ENCODE assay signal across 8 cellular contexts in genomic region chr2:70086838-70087702, GRCh38. TPM values are rescaled to one million over a fixed set of nuclear protein-coding genes. Genes with fewer than 3 reads are reported as not detected.
DNase-seq lines count a peak whose midpoint lies in the region; ATAC-seq, FAIRE-seq and TF ChIP-seq lines count a peak whose summit lies in the region.

TSS of gene PCBP1 (plus strand) at chr2:70087477. CDS start at chr2:70087744, 267 bp downstream.

- peak within 1 kb of the TSS; percentile 100 for H3K27ac Mint-ChIP-seq in activated B cell treated with CpG ODN at 0.5 μM for 24 hours

- H3K27me3 ChIP-seq in AG04450 (ENCODE audit: control insufficient read depth, insufficient read depth, low read length) (no peaks in the 10 kb centered on the region), bronchial epithelial cell (ENCODE audit: control insufficient read depth, insufficient read depth, low read length) (no peaks in the 10 kb centered on the region), small intestine (ENCODE audit: control insufficient read depth in 2 of 2, insufficient read depth in 2 of 2, low read length in 2 of 2) (no peaks in the 10 kb centered on the region)

- peaks cover 55% of the 10 kb centered on the region for H3K36me3 Mint-ChIP-seq in activated B cell treated with CpG ODN at 0.5 μM for 24 hours (ENCODE audit: low read depth)

- H3K4me3 ChIP-seq in AG04450 (ENCODE audit: low read depth, low read length) (peak within 1 kb of the TSS; percentile 97), bronchial epithelial cell (ENCODE audit: low read depth, low read length) (peak within 1 kb of the TSS; percentile 80), small intestine (ENCODE audit: low read depth in 1 of 2, low read length in 2 of 2) (peak within 1 kb of the TSS; percentile 87 to 90)

- ATAC-seq in GM19025 (IDR thresholded peaks at IDR 0.05; ENCODE audit: low read depth, unreplicated experiment) (peak; percentile 29), HG03280 (IDR thresholded peaks at IDR 0.05; ENCODE audit: unreplicated experiment) (peak; percentile 38), activated B cell treated with CpG ODN at 0.5 μM for 24 hours (ENCODE audit: low read depth) (peak; percentile 54)

- intact Hi-C loops in activated B cell treated with CpG ODN at 0.5 μM for 24 hours (cut with micrococcal nuclease) = loop anchor here (1.0 to 2.0 kb wide), 7 partner anchors 8 to 206 kb away; partner anchors contain the start of genes C2orf42, SNRPG and TIA1

- no peaks in the 10 kb centered on the region for H3K9me3 Mint-ChIP-seq in activated B cell treated with CpG ODN at 0.5 μM for 24 hours

- TF ChIP-seq CTCF in AG04450 (IDR thresholded peaks at IDR 0.05; ENCODE audit: low read depth, low read length) = no peak
- TF ChIP-seq CTCF in activated B cell treated with CpG ODN at 0.5 μM for 24 hours (IDR thresholded peaks at IDR 0.05) = no peak
- no peak for TF ChIP-seq CTCF in bronchial epithelial cell (IDR thresholded peaks at IDR 0.05; ENCODE audit: insufficient read depth, low read length, severe bottlenecking)

- no peaks in the 10 kb centered on the region for H3K27me3 Mint-ChIP-seq in activated B cell treated with CpG ODN at 0.5 μM for 24 hours

- H3K27ac ChIP-seq in AG04450 (ENCODE audit: low read depth, low read length) (peak within 1 kb of the TSS; percentile 100), small intestine (ENCODE audit: low read depth in 1 of 2, low read length in 1 of 2) (peak within 1 kb of the TSS; percentile 99 to 100)

- CTCF ChIA-PET in AG04450 (lab: Charles Lee) = no interaction called here
- CTCF ChIA-PET in activated B cell treated with CpG ODN at 0.5 μM for 24 hours (lab: Charles Lee) = interaction anchor here (0.6 to 3.9 kb wide), 4 partner anchors 11 to 173 kb away, joined by 3 to 17 read pairs (median 6); partner anchors contain the start of gene MXD1

- DNase-seq in AG04450 (ENCODE audit: low read depth, low spot score) (peak; percentile 85), NCI-H446 (lab: John Stamatoyannopoulos, UW) (peak; percentile 91 to 95), activated B cell treated with CpG ODN at 0.5 μM for 24 hours (peak; percentile 96), bronchial epithelial cell (ENCODE audit: low read depth) (peak; percentile 80), iPS-NIHi7 (ENCODE audit: extremely low spot score) (peak; percentile 87), small intestine (peak; percentile 91)

- H3K4me1 ChIP-seq in small intestine (ENCODE audit: control insufficient read depth in 2 of 2, insufficient read depth in 1 of 2, low read depth in 1 of 2, low read length in 1 of 2) = peaks cover 3 to 10% of the 10 kb centered on the region in 2 donors

- POLR2A ChIA-PET in AG04450 (lab: Yijun Ruan, JAX) (interaction anchor here (0.7 to 3.7 kb wide), 8 partner anchors 37 to 173 kb away, joined by 3 to 29 read pairs (median 8); partner anchors contain the start of genes C2orf42 and MXD1), activated B cell treated with CpG ODN at 0.5 μM for 24 hours (lab: Charles Lee) (interaction anchor here (0.6 to 30.7 kb wide), 10 partner anchors 8 to 206 kb away, joined by 4 to 976 read pairs (median 102); partner anchors contain the start of genes C2orf42, MXD1 and SNRPG)

- H3K9me3 ChIP-seq in AG04450 (ENCODE audit: control insufficient read depth, insufficient read depth, low read length) (peaks cover 3% of the 10 kb centered on the region; the same call in 1 of the 2 replicates), small intestine (ENCODE audit: control insufficient read depth, low read depth) (no peaks in the 10 kb centered on the region)

- peaks cover 5% of the 10 kb centered on the region for H3K36me3 ChIP-seq in bronchial epithelial cell (ENCODE audit: control insufficient read depth, insufficient read depth, low read length)
- peaks cover 0 to 6% of the 10 kb centered on the region in 2 donors for H3K36me3 ChIP-seq in small intestine (ENCODE audit: control insufficient read depth in 2 of 2, insufficient read depth in 2 of 2, low read length in 2 of 2)

- H3K4me1 Mint-ChIP-seq in activated B cell treated with CpG ODN at 0.5 μM for 24 hours = peaks cover 70% of the 10 kb centered on the region

- 0 to 1% (median 0%) methylated on average over 49 to 94 of the region's 94 CpGs for WGBS in small intestine, 3 donors

- peak within 1 kb of the TSS; percentile 96 for H3K4me3 Mint-ChIP-seq in activated B cell treated with CpG ODN at 0.5 μM for 24 hours

- FAIRE-seq in bronchial epithelial cell (lab: Jason Lieb, UNC) (no peak), small intestine (lab: Jason Lieb, UNC) (no peak)

RNA-seq across cellular contexts. Expression of gene PCBP1, which starts in this region (rescaled TPM):
- polyA plus RNA-seq in AG04450 (2011; rRNA removed) (63.8 and 91.3 TPM in 2 replicates), small intestine (100 to 1,000 TPM; 247 to 311 (median 291) TPM)
- 65.2 and 76.3 TPM in 2 replicates for polyA minus RNA-seq in AG04450 (2011; rRNA and poly(A)+ RNA removed)
- total RNA-seq in activated B cell treated with CpG ODN at 0.5 μM for 24 hours (370 and 379 TPM in 2 replicates), bronchial epithelial cell (17.1 and 17.5 TPM in 2 replicates)

Comparison
In these comparisons a context has a peak if more than half of its experiments do, and no peak if none do; other contexts are left out.
1. Peak in every context shown above with its lines: DNase-seq, ATAC-seq, H3K4me3 ChIP-seq and H3K27ac ChIP-seq.
2. RNA of gene PCBP1 (total RNA-seq): 370 to 379 TPM in activated B cell treated with CpG ODN at 0.5 μM for 24 hours; 17.1 to 17.5 TPM in bronchial epithelial cell; every median in the first group is over 10 times any median in the second.